ENCODE assay signal across 20 cellular contexts in the genomic region with DNA sequence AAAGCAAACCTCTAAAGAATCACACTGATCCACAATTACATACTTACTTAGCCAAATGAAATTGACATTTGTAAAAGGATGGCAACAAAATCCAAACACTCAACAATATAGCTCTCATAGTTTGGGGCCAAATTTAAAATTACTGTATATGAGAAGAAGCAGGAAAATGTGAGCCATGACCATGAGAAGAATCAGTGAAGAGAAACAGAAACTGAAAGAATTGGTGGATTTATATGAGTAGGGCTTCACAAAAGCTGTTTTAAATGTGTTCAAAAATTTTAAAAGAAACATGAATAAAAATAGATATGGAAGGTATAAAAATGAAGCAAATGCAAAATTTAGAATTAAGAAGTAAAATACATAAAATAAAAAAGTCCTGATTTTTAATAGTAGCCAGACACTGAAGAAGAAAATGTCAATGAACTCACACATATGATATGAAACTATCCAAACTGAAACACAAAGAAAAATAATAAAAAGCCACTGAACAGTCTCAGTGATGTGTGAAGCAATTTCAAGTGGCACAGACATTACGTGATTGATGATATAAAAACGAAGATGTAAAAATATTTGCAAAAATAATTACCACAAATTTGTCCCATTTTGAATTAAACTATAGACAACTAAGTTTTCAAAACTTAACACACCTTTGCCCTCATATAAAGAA.
DNase-seq lines count a peak whose midpoint lies in the region; ATAC-seq, FAIRE-seq and TF ChIP-seq lines count a peak whose summit lies in the region.
"Had no signal": no experiment of that assay in that cellular context is flagged by ENCODE, and none has a peak within 500 bp of the region (broad histone marks: within the 10 kb centered on the region; RNA-seq: fewer than 3 reads in every experiment).

No MANE protein-coding gene starts in this region.

- no peaks in the 10 kb centered on the region for H3K36me3 Mint-ChIP-seq in type B pancreatic cell
- H3K36me3 Mint-ChIP-seq: T-cell had no signal

- no peaks in the 10 kb centered on the region for H3K4me1 Mint-ChIP-seq in type B pancreatic cell (ENCODE audit: unreplicated experiment)
- H3K4me1 Mint-ChIP-seq: T-cell had no signal

- peak; percentile 68 for ATAC-seq in GM18870 (IDR thresholded peaks at IDR 0.05; ENCODE audit: unreplicated experiment)
- peak; percentile 56 for ATAC-seq in HG02610 (IDR thresholded peaks at IDR 0.05; ENCODE audit: unreplicated experiment)
- ATAC-seq in HG03575 (IDR thresholded peaks at IDR 0.05; ENCODE audit: extremely low read depth, insufficient number of reproducible peaks, low FRiP score, unreplicated experiment), result peak; percentile 56
- no peak for ATAC-seq in HG02870 (IDR thresholded peaks at IDR 0.05; ENCODE audit: unreplicated experiment)
- ATAC-seq: T-cell had no signal

- peaks cover 5% of the 10 kb centered on the region for H3K9me3 Mint-ChIP-seq in type B pancreatic cell

- FAIRE-seq in A204.1 (lab: Jason Lieb, UNC), result peak; percentile 87
- FAIRE-seq: GM18507, H1, RCC 7860 had no signal

- no peak overlapping the region for H3K27ac Mint-ChIP-seq in type B pancreatic cell
- H3K27ac Mint-ChIP-seq: CD4-positive, alpha-beta T cell; T-cell had no signal

- DNase-seq in activated gamma-delta T cell (lab: John Stamatoyannopoulos, UW) (no peak), putamen (ENCODE audit: low spot score) (no peak), type B pancreatic cell (ENCODE audit: extremely low spot score, unreplicated experiment) (no peak)
- DNase-seq: BE2C; CD4-positive, alpha-beta T cell; Karpas-422; MG63; NCI-H1105; NCI-H1694; NCI-H524; Right ventricle myocardium superior; T-cell had no signal

- no peak overlapping the region for H3K4me3 Mint-ChIP-seq in type B pancreatic cell
- H3K4me3 Mint-ChIP-seq: CD4-positive, alpha-beta T cell; T-cell had no signal

- no peaks in the 10 kb centered on the region for H3K27me3 Mint-ChIP-seq in type B pancreatic cell
- H3K27me3 Mint-ChIP-seq: CD4-positive, alpha-beta T cell; T-cell had no signal

- TF ChIP-seq CTCF in type B pancreatic cell (conservative IDR thresholded peaks at IDR 0.05), result no peak
